14 cellular contexts compared by ENCODE assay signal in the genomic region with DNA sequence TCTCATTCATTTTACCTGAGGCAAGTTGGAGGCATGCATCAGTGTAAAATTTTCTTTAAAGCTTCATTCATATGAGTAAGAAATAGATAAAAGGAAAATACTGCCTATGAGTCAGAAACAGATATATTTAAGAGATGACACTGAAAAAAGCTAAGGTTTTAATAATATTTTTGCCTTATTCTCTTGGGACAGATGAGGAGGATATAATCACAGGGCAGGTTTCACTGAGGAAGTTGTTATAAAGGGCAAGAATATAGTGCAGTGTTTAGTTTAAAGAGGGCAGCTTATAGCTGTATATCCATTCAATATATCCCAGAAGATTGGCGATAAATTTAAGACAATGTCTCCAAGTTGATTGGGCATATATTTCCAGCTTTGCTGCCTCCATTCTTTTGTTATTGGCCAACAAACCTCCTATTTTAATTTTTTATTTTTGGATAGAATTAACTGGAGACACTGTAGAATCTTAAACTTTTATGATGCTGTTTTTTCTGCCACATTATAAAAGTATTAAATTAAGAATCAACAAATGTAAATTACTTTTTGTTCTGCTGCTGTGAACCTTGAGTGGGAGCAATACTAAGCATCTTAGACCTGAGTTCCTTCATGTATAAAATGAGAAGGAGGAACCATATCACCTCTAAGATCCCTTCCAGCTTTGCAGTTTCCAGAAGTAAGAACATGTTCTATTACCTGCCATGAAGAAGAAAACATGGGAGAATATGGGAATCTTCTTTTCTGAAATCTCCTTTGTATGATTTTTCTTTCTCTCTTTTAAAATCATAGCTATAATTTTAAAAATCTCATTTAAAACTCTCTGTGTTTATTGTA.
DNase-seq lines count a peak whose midpoint lies in the region; ATAC-seq and TF ChIP-seq lines count a peak whose summit lies in the region.
"Had no signal": no experiment of that assay in that cellular context is flagged by ENCODE, and none has a peak within 500 bp of the region (broad histone marks: within the 10 kb centered on the region; RNA-seq: fewer than 3 reads in every experiment).

No MANE protein-coding gene starts in this region.

- DNase-seq in activated CD8-positive, alpha-beta memory T cell treated with anti-CD3 and anti-CD28 coated beads, Interleukin-2, amount 50 U/mL, for 48 hours = no peak
- DNase-seq in ecto neural progenitor cell (ENCODE audit: low spot score) (no peak), HAP-1 (ENCODE audit: low spot score in 2 of 2) (no peak)
- no peak for DNase-seq in activated CD4-positive, alpha-beta T cell treated with anti-CD3 and anti-CD28 coated beads, Interleukin-2, amount 50 U/mL, for 48 hours
- DNase-seq: activated CD8-positive, alpha-beta T cell treated with anti-CD3 and anti-CD28 coated beads for 36 hours; GDM1; glutamatergic neuron; lower lobe of right lung; NCI-H1092 treated with DMSO at 0.1 percent for 48 hours; upper lobe of right lung had no signal

- TF ChIP-seq POLR2A in GM15510 (IDR thresholded peaks at IDR 0.05; ENCODE audit: borderline replicate concordance, extremely low read depth, insufficient read length) = peak; percentile 20

- H3K4me1 ChIP-seq in HAP-1 = no peaks in the 10 kb centered on the region
- H3K4me1 ChIP-seq: lower lobe of right lung, upper lobe of right lung had no signal

- H3K4me3 ChIP-seq in HAP-1 = no peak overlapping the region
- H3K4me3 ChIP-seq: lower lobe of right lung, upper lobe of right lung had no signal

- H3K27me3 ChIP-seq in HAP-1 (ENCODE audit: low read depth) = no peaks in the 10 kb centered on the region
- H3K27me3 ChIP-seq: upper lobe of right lung had no signal

- H3K36me3 ChIP-seq in HAP-1 (replicated peaks) = no peaks in the 10 kb centered on the region
- H3K36me3 ChIP-seq: lower lobe of right lung, upper lobe of right lung had no signal

- ATAC-seq in GM19452 (IDR thresholded peaks at IDR 0.05; ENCODE audit: unreplicated experiment) = peak; percentile 8
- peak; percentile 5 for ATAC-seq in HG02870 (IDR thresholded peaks at IDR 0.05; ENCODE audit: unreplicated experiment)
- ATAC-seq in HG03520 (IDR thresholded peaks at IDR 0.05; ENCODE audit: unreplicated experiment) = peak; percentile 5
- ATAC-seq: lower lobe of right lung, upper lobe of right lung had no signal

- H3K9me3 ChIP-seq in HAP-1 = no peaks in the 10 kb centered on the region
- H3K9me3 ChIP-seq: lower lobe of right lung, upper lobe of right lung had no signal

- in situ Hi-C loops in HAP-1 (cut with MboI; ENCODE audit: low sequenced_read_pairs) = no loop called here
